22 cellular contexts compared by ENCODE assay signal in the genomic region with DNA sequence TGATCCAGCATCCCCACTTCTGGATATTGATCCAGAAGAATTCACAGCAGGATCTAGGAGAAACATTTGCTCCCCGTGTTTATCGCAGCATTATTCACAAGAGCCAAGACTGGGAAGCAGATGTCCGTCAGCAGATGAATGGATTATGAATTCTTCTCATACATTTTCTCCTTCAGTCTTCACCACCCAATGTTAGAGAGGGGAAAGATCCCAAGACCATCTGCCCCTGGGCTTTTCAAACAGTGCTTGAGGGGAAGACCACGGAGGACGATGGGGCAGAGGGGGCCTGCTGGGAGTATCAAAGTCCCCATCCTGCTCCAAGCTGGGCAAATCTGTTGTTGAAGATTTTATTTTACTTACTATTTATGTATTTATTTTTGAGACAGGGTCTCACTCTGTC. TPM values are rescaled to one million over a fixed set of nuclear protein-coding genes. Genes with fewer than 3 reads are reported as not detected.
DNase-seq lines count a peak whose midpoint lies in the region; ATAC-seq and TF ChIP-seq lines count a peak whose summit lies in the region.
"Had no signal": no experiment of that assay in that cellular context is flagged by ENCODE, and none has a peak within 500 bp of the region (broad histone marks: within the 10 kb centered on the region; RNA-seq: fewer than 3 reads in every experiment).

No MANE protein-coding gene starts in this region.

- H3K4me3 Mint-ChIP-seq in glutamatergic neuron (ENCODE audit: unreplicated experiment), result no peak overlapping the region
- H3K4me3 Mint-ChIP-seq in naive thymus-derived CD4-positive, alpha-beta T cell, result no peak overlapping the region
- H3K4me3 Mint-ChIP-seq: CD4-positive, CD25-positive, alpha-beta regulatory T cell; CD8-positive, alpha-beta memory T cell; H9 had no signal

- H2AFZ ChIP-seq in mammary epithelial cell (ENCODE audit: low read depth, low read length), result no peak overlapping the region

- in situ Hi-C loops in mammary epithelial cell (cut with MboI; ENCODE audit: low sequenced_read_pairs in 2 of 2), result no loop called here

- no peaks in the 10 kb centered on the region for H3K36me3 ChIP-seq in adrenal gland (replicated peaks in 1 of 2)
- no peaks in the 10 kb centered on the region for H3K36me3 ChIP-seq in mammary epithelial cell (ENCODE audit: insufficient read depth, low read length)
- no peaks in the 10 kb centered on the region for H3K36me3 ChIP-seq in naive thymus-derived CD4-positive, alpha-beta T cell (ENCODE audit: control insufficient read depth in 2 of 3, insufficient read depth in 3 of 3, low read length in 3 of 3)
- H3K36me3 ChIP-seq: BE2C had no signal

- CTCF ChIA-PET in mammary epithelial cell (lab: Charles Lee; ENCODE audit: low non-redundant PET), result no interaction called here
- CTCF ChIA-PET in naive thymus-derived CD4-positive, alpha-beta T cell (lab: Charles Lee), result no interaction called here

- dilution Hi-C loops in mammary epithelial cell (cut with HindIII; ENCODE audit: low sequenced_read_pairs), result no loop called here

- H3K79me2 ChIP-seq in mammary epithelial cell (ENCODE audit: insufficient read depth, low read length), result no peaks in the 10 kb centered on the region

- no peak overlapping the region for H3K9ac ChIP-seq in mammary epithelial cell (ENCODE audit: insufficient read depth, low read length)

- TF ChIP-seq CTCF in adrenal gland (IDR thresholded peaks at IDR 0.05) (no peak), glutamatergic neuron (IDR thresholded peaks at IDR 0.05; ENCODE audit: partially characterized antibody, unreplicated experiment) (no peak), mammary epithelial cell (conservative IDR thresholded peaks at IDR 0.05 in 1 of 2, IDR thresholded peaks at IDR 0.05 in 1 of 2; ENCODE audit: extremely low read depth in 1 of 2, insufficient read depth in 1 of 2, low read depth in 1 of 2, low read length in 2 of 2) (no peak)

- H3K27ac Mint-ChIP-seq in glutamatergic neuron (ENCODE audit: unreplicated experiment), result peak overlapping the region; percentile 69
- H3K27ac Mint-ChIP-seq in naive thymus-derived CD4-positive, alpha-beta T cell, result no peak overlapping the region
- H3K27ac Mint-ChIP-seq: CD4-positive, CD25-positive, alpha-beta regulatory T cell; CD8-positive, alpha-beta memory T cell had no signal

- H3K4me1 ChIP-seq in adrenal gland (replicated peaks in 1 of 2), result peaks cover 4 to 5% of the 10 kb centered on the region in 2 donors
- no peaks in the 10 kb centered on the region for H3K4me1 ChIP-seq in mammary epithelial cell (ENCODE audit: insufficient read depth, low read length)
- no peaks in the 10 kb centered on the region for H3K4me1 ChIP-seq in naive thymus-derived CD4-positive, alpha-beta T cell (ENCODE audit: control insufficient read depth in 2 of 2, insufficient read depth in 2 of 2, low read length in 2 of 2)
- H3K4me1 ChIP-seq: BE2C had no signal

- H3K4me3 ChIP-seq in adrenal gland (no peak overlapping the region), mammary epithelial cell (replicated peaks in 1 of 3; ENCODE audit: insufficient read depth in 1 of 3, low read depth in 2 of 3, low read length in 3 of 3) (no peak overlapping the region)
- H3K4me3 ChIP-seq in naive thymus-derived CD4-positive, alpha-beta T cell (ENCODE audit: low read length), result no peak overlapping the region
- H3K4me3 ChIP-seq: GM12878 had no signal

- TF ChIP-seq POLR2A in adrenal gland (IDR thresholded peaks at IDR 0.05), result no peak

- H3K9me3 ChIP-seq in adrenal gland (replicated peaks in 1 of 3) (peaks cover 0 to 7% (median 0%) of the 10 kb centered on the region in 3 donors), mammary epithelial cell (replicated peaks; ENCODE audit: insufficient read depth, low read length) (peaks cover 6% of the 10 kb centered on the region)
- peaks cover 0 to 10% (median 0%) of the 10 kb centered on the region in 3 experiments for H3K9me3 ChIP-seq in naive thymus-derived CD4-positive, alpha-beta T cell (ENCODE audit: control insufficient read depth in 2 of 3, low read length in 3 of 3)
- H3K9me3 ChIP-seq: BE2C had no signal

- intact Hi-C loops in cardiac septum (cut with DNase I) (no loop called here), left cardiac atrium (cut with DNase I) (no loop called here), adrenal gland (cut with DNase I) (no loop called here), mammary epithelial cell (cut with micrococcal nuclease) (no loop called here)
- intact Hi-C loops in naive thymus-derived CD4-positive, alpha-beta T cell (cut with micrococcal nuclease), result no loop called here

- H3K4me2 ChIP-seq in mammary epithelial cell (ENCODE audit: insufficient read depth, low read depth, low read length), result no peak overlapping the region

- H3K9me3 Mint-ChIP-seq in glutamatergic neuron (ENCODE audit: unreplicated experiment), result peaks cover 3% of the 10 kb centered on the region
- peaks cover 0 to 7% (median under 1%) of the 10 kb centered on the region in 11 donors for H3K9me3 Mint-ChIP-seq in naive thymus-derived CD4-positive, alpha-beta T cell

- H3K27me3 Mint-ChIP-seq in glutamatergic neuron (ENCODE audit: unreplicated experiment), result peaks cover 2% of the 10 kb centered on the region
- H3K27me3 Mint-ChIP-seq in naive thymus-derived CD4-positive, alpha-beta T cell, result peaks cover 0 to 18% (median 6%) of the 10 kb centered on the region in 5 donors
- H3K27me3 Mint-ChIP-seq: CD4-positive, CD25-positive, alpha-beta regulatory T cell; CD8-positive, alpha-beta memory T cell had no signal

- peak; percentile 3 for DNase-seq in cardiac septum (ENCODE audit: low spot score)
- DNase-seq in left cardiac atrium, result no peak
- peak in 1 of 7 donors; percentile 15 for DNase-seq in adrenal gland
- DNase-seq in glutamatergic neuron, result no peak
- DNase-seq in ureter (ENCODE audit: low spot score), result peak; percentile 34
- no peak for DNase-seq in mammary epithelial cell
- no peak for DNase-seq in stimulated activated CD4-positive, alpha-beta T cell treated with anti-CD3 and anti-CD28 coated beads, Interleukin-2, amount 100 ng/mL, for 48 hours
- DNase-seq in naive thymus-derived CD4-positive, alpha-beta T cell, result no peak
- DNase-seq: 8988T; BE2C; C1 segment of cervical spinal cord; CD4-positive, CD25-positive, alpha-beta regulatory T cell; CD8-positive, alpha-beta memory T cell; COR-L47; DMS 273 treated with DMSO at 0.1 percent for 48 hours; DMS53; DND-41; EL; GOT3; H9 had no signal

- peaks cover 20% of the 10 kb centered on the region for H3K4me1 Mint-ChIP-seq in glutamatergic neuron (ENCODE audit: low read depth, unreplicated experiment)
- H3K4me1 Mint-ChIP-seq in naive thymus-derived CD4-positive, alpha-beta T cell, result no peaks in the 10 kb centered on the region
- H3K4me1 Mint-ChIP-seq: CD4-positive, CD25-positive, alpha-beta regulatory T cell; CD8-positive, alpha-beta memory T cell had no signal

- peaks cover 4% of the 10 kb centered on the region for H3K36me3 Mint-ChIP-seq in glutamatergic neuron (ENCODE audit: unreplicated experiment)
- no peaks in the 10 kb centered on the region for H3K36me3 Mint-ChIP-seq in naive thymus-derived CD4-positive, alpha-beta T cell
- H3K36me3 Mint-ChIP-seq: CD4-positive, CD25-positive, alpha-beta regulatory T cell; CD8-positive, alpha-beta memory T cell had no signal

- H3K27ac ChIP-seq in adrenal gland (peak overlapping the region in 4 of 5 donors; percentile 34 to 74 (median 71)), mammary epithelial cell (ENCODE audit: insufficient read depth, low read depth, low read length) (no peak overlapping the region)
- H3K27ac ChIP-seq in naive thymus-derived CD4-positive, alpha-beta T cell (ENCODE audit: low read depth, low read length), result no peak overlapping the region

- H4K20me1 ChIP-seq in mammary epithelial cell (ENCODE audit: insufficient read depth, low read length), result no peaks in the 10 kb centered on the region

- WGBS in adrenal gland, 4 donors, result 91 to 98% (median 95%) methylated on average over 5 of the region's 5 CpGs
- WGBS in mammary epithelial cell (ENCODE audit: low coverage, missing lambda C conversion rate), result 98% methylated on average over 5 of the region's 5 CpGs

- POLR2A ChIA-PET in naive thymus-derived CD4-positive, alpha-beta T cell (lab: Charles Lee), result no interaction called here

- no TSS peak for BruUV-seq in mammary epithelial cell (replicated peaks; lab: Mats Ljungman, UMichigan)

- ATAC-seq in left cardiac atrium, result no peak
- no peak for ATAC-seq in naive thymus-derived CD4-positive, alpha-beta T cell
- ATAC-seq: GM12878 had no signal

- H3K27me3 ChIP-seq in adrenal gland (no peaks in the 10 kb centered on the region), mammary epithelial cell (ENCODE audit: insufficient read depth, low read length) (no peaks in the 10 kb centered on the region)
- no peaks in the 10 kb centered on the region for H3K27me3 ChIP-seq in naive thymus-derived CD4-positive, alpha-beta T cell (ENCODE audit: control insufficient read depth in 2 of 2, insufficient read depth in 2 of 2, low read length in 2 of 2)
- H3K27me3 ChIP-seq: BE2C had no signal

RNA-seq across cellular contexts. Expression of a gene that starts 41.1 kb away (rescaled TPM):
- total RNA-seq in cardiac septum, result 24.5 TPM
- 100 to 1,000 TPM; 232 to 284 TPM for total RNA-seq in left cardiac atrium
- total RNA-seq in adrenal gland, result 100 to 1,000 TPM in 2 of 8 donors, 10 to 100 TPM in 6; 12.0 to 245 (median 39.8) TPM
- 10 to 100 TPM; 10.6 to 39.0 (median 27.6) TPM for polyA plus RNA-seq in adrenal gland
- total RNA-seq in glutamatergic neuron (ENCODE audit: unreplicated experiment), result not detected
- total RNA-seq in ureter, result 106 TPM
- 100 to 1,000 TPM in 1 of 2 donors, 1 to 10 TPM in 1; 5.2 to 998 TPM for total RNA-seq in mammary epithelial cell
- polyA plus RNA-seq in mammary epithelial cell, result 17.5 TPM
- polyA minus RNA-seq in mammary epithelial cell, result 7.9 TPM
- not detected for total RNA-seq in naive thymus-derived CD4-positive, alpha-beta T cell
- polyA plus RNA-seq in naive thymus-derived CD4-positive, alpha-beta T cell, result not detected
- total RNA-seq: CD4-positive, CD25-positive, alpha-beta regulatory T cell; CD8-positive, alpha-beta memory T cell; G401; H9 had no signal
- polyA plus RNA-seq: CD4-positive, CD25-positive, alpha-beta regulatory T cell; CD8-positive, alpha-beta memory T cell; GM12878 had no signal

Comparison
In these comparisons a context has a peak if more than half of its experiments do, and no peak if none do; other contexts are left out.
1. DNase-seq: peak in cardiac septum (single experiment) and ureter (single experiment); none in left cardiac atrium (single experiment), glutamatergic neuron (single experiment), mammary epithelial cell (single experiment), stimulated activated CD4-positive, alpha-beta T cell treated with anti-CD3 and anti-CD28 coated beads, Interleukin-2, amount 100 ng/mL, for 48 hours (0 of 2) and naive thymus-derived CD4-positive, alpha-beta T cell (0 of 9).
2. H3K27ac ChIP-seq: peak in adrenal gland (4 of 5); none in mammary epithelial cell (single experiment) and naive thymus-derived CD4-positive, alpha-beta T cell (single experiment).